25 cellular contexts compared by ENCODE assay signal in the genomic region with DNA sequence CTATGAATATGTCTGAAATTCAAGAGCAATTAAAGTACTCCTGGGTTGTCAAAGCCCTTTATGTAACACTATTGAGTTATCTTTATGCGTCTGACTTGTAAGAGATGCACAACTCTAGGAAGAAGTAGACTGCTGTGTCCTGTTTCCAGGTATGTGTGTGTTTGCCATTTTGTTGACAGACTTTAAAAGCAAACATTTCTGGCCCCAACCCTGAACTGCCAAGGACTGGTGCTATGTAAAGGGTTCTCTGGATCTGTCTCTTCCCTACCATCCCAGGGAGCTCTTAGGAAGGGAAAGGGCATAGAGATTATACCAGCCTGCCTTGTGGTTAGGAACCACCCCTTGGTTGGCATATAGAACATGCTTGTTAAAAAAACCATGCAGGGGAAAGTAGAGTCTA. TPM values are rescaled to one million over a fixed set of nuclear protein-coding genes. Genes with fewer than 3 reads are reported as not detected.
DNase-seq lines count a peak whose midpoint lies in the region; ATAC-seq and TF ChIP-seq lines count a peak whose summit lies in the region.
"Had no signal": no experiment of that assay in that cellular context is flagged by ENCODE, and none has a peak within 500 bp of the region (broad histone marks: within the 10 kb centered on the region; RNA-seq: fewer than 3 reads in every experiment).

No MANE protein-coding gene starts in this region.

- H3K36me3 ChIP-seq in WERI-Rb-1 (no peaks in the 10 kb centered on the region), esophagus muscularis mucosa (peaks cover 0 to 49% (median 27%) of the 10 kb centered on the region in 4 donors), right lobe of liver (peaks cover 0 to 6% (median 0%) of the 10 kb centered on the region in 4 donors), tibial artery (peaks cover 7 to 40% (median 8%) of the 10 kb centered on the region in 3 donors), thyroid gland (peaks cover 8 to 11% of the 10 kb centered on the region in 2 donors)
- H3K36me3 ChIP-seq: BE2C had no signal

- H3K4me3 ChIP-seq in WERI-Rb-1 (ENCODE audit: low read depth, low read length) (no peak overlapping the region), esophagus muscularis mucosa (no peak overlapping the region), right lobe of liver (no peak overlapping the region), tibial artery (no peak overlapping the region), thyroid gland (replicated peaks in 1 of 3) (no peak overlapping the region)
- H3K4me3 ChIP-seq: GM23338, PC-9, SJSA1 had no signal

- TF ChIP-seq CTCF in 22Rv1 (IDR thresholded peaks at IDR 0.05): no peak
- TF ChIP-seq CTCF in WERI-Rb-1 (IDR thresholded peaks at IDR 0.05; ENCODE audit: low read depth, low read length): no peak
- no peak for TF ChIP-seq CTCF in esophagus muscularis mucosa (IDR thresholded peaks at IDR 0.05)
- TF ChIP-seq CTCF in right lobe of liver (IDR thresholded peaks at IDR 0.05): no peak
- no peak for TF ChIP-seq CTCF in tibial artery (IDR thresholded peaks at IDR 0.05)
- no peak for TF ChIP-seq CTCF in thyroid gland (IDR thresholded peaks at IDR 0.05)

- ATAC-seq in right lobe of liver (peak; percentile 4 to 51 (median 38)), HG03354 (IDR thresholded peaks at IDR 0.05; ENCODE audit: poor library complexity, severe bottlenecking, unreplicated experiment) (no peak)
- ATAC-seq: GM23338 had no signal

- WGBS in esophagus muscularis mucosa: 95% methylated on average over 1 of the region's 1 CpG
- 78% methylated on average over 1 of the region's 1 CpG for WGBS in right lobe of liver (ENCODE audit: insufficient coverage, low coverage, low lambda C conversion rate, missing lambda C conversion rate)
- 94 to 100% methylated on average over 1 of the region's 1 CpG for WGBS in thyroid gland, 2 donors

- no peak for TF ChIP-seq EP300 in esophagus muscularis mucosa (IDR thresholded peaks at IDR 0.05)

- H3K27me3 ChIP-seq in WERI-Rb-1 (ENCODE audit: insufficient read depth, low read depth, severe bottlenecking) (no peaks in the 10 kb centered on the region), esophagus muscularis mucosa (no peaks in the 10 kb centered on the region), right lobe of liver (no peaks in the 10 kb centered on the region), tibial artery (no peaks in the 10 kb centered on the region), thyroid gland (no peaks in the 10 kb centered on the region)
- H3K27me3 ChIP-seq: BE2C, SJSA1 had no signal

- intact Hi-C loops in esophagus muscularis mucosa (cut with DNase I): loop anchor here (10.0 kb wide), 1 partner anchor 443 kb away; no protein-coding TSS in a partner anchor
- intact Hi-C loops in right lobe of liver (cut with DNase I): loop anchor here in 1 of 2 donors (10.0 kb wide), 1 partner anchor 123 kb away; no protein-coding TSS in a partner anchor
- intact Hi-C loops in tibial artery (cut with DNase I; ENCODE audit: low total_unique reads): no loop called here
- intact Hi-C loops in thyroid gland (cut with DNase I): loop anchor here (10.0 kb wide), 1 partner anchor 443 kb away; no protein-coding TSS in a partner anchor

- TF ChIP-seq POLR2A in esophagus muscularis mucosa (IDR thresholded peaks at IDR 0.05; ENCODE audit: low read depth) (no peak), right lobe of liver (IDR thresholded peaks at IDR 0.05) (no peak), thyroid gland (IDR thresholded peaks at IDR 0.05) (no peak)

- DNase-seq in WERI-Rb-1 (no peak), esophagus muscularis mucosa (ENCODE audit: extremely low spot score) (peak; percentile 85), right lobe of liver (no peak), NCI-H2196 (lab: John Stamatoyannopoulos, UW; ENCODE audit: unreplicated experiment) (no peak), tibial artery (no peak), thyroid gland (no peak)
- DNase-seq: 8988T; ACHN; BE2C; H9; Karpas-422; NCI-H1105; NCI-H1436 treated with DMSO at 0.1 percent for 48 hours; NCI-H187 treated with DMSO at 0.1 percent for 48 hours; NCI-H446 treated with DMSO at 0.1 percent for 48 hours; NCI-H526; NCI-H82; NK-92 treated with Interleukin-12 subunit alpha and Interleukin-12 subunit beta, amount 100 ng/mL, for 24 hours; PC-9; Right ventricle myocardium superior had no signal

- H3K27ac ChIP-seq in 22Rv1: 0 out of 2 replicates have a peak overlapping the region, but pooled peaks have one; percentile 27
- H3K27ac ChIP-seq in WERI-Rb-1: peak overlapping the region; percentile 52
- no peak overlapping the region for H3K27ac ChIP-seq in esophagus muscularis mucosa (replicated peaks in 1 of 4)
- H3K27ac ChIP-seq in right lobe of liver: no peak overlapping the region
- no peak overlapping the region for H3K27ac ChIP-seq in tibial artery
- no peak overlapping the region for H3K27ac ChIP-seq in thyroid gland
- H3K27ac ChIP-seq: HL-60, PC-9, SJSA1 had no signal

- no peaks in the 10 kb centered on the region for H3K9me3 ChIP-seq in WERI-Rb-1 (ENCODE audit: severe bottlenecking)
- H3K9me3 ChIP-seq in esophagus muscularis mucosa: no peaks in the 10 kb centered on the region
- H3K9me3 ChIP-seq in right lobe of liver: no peaks in the 10 kb centered on the region
- H3K9me3 ChIP-seq in tibial artery: no peaks in the 10 kb centered on the region
- H3K9me3 ChIP-seq in thyroid gland: no peaks in the 10 kb centered on the region
- H3K9me3 ChIP-seq: BE2C, SJSA1 had no signal

- H3K4me1 ChIP-seq in esophagus muscularis mucosa (peaks cover 20 to 31% (median 26%) of the 10 kb centered on the region in 4 donors), right lobe of liver (peaks cover 0 to 24% (median 5%) of the 10 kb centered on the region in 4 donors), tibial artery (peaks cover 0 to 28% (median 20%) of the 10 kb centered on the region in 4 donors), thyroid gland (peaks cover 0 to 14% of the 10 kb centered on the region in 2 donors)

RNA-seq across cellular contexts. Expression of a gene that starts 12.1 kb away (rescaled TPM):
- total RNA-seq in esophagus muscularis mucosa (1 to 10 TPM; 6.2 to 8.8 (median 7.5) TPM), right lobe of liver (10 to 100 TPM in 1 of 6 experiments, 1 to 10 TPM in 5; 4.7 to 11.1 (median 6.5) TPM), thyroid gland (10 to 100 TPM; 18.1 to 28.3 (median 24.2) TPM)

Comparison
In these comparisons a context has a peak if more than half of its experiments do, and no peak if none do; other contexts are left out.
1. H3K27ac ChIP-seq: peak in 22Rv1 (single experiment) and WERI-Rb-1 (single experiment); none in esophagus muscularis mucosa (0 of 4), right lobe of liver (0 of 3), tibial artery (0 of 2) and thyroid gland (0 of 3).